In genomic region chr12:104354167-104354867, GRCh38 we compare ENCODE assay signal across 23 cellular contexts. TPM values are rescaled to one million over a fixed set of nuclear protein-coding genes. Genes with fewer than 3 reads are reported as not detected.
DNase-seq lines count a peak whose midpoint lies in the region; ATAC-seq and TF ChIP-seq lines count a peak whose summit lies in the region.
"Had no signal": no experiment of that assay in that cellular context is flagged by ENCODE, and none has a peak within 500 bp of the region (broad histone marks: within the 10 kb centered on the region; RNA-seq: fewer than 3 reads in every experiment).

No MANE protein-coding gene starts in this region.

- no peak for TF ChIP-seq EP300 in sigmoid colon (IDR thresholded peaks at IDR 0.05)

- ATAC-seq in activated CD8-positive, alpha-beta memory T cell treated with anti-CD3 and anti-CD28 coated beads, Interleukin-2, amount 10 ng/mL, durations not matched to agents 7 days and 5 days = no peak
- ATAC-seq in HG02970 (IDR thresholded peaks at IDR 0.05; ENCODE audit: low FRiP score, unreplicated experiment) = no peak
- ATAC-seq: PC-3, Right ventricle myocardium inferior, SK-N-SH treated with all-trans-retinoic acid at 6 μM for 48 hours had no signal

- peak; percentile 28 for DNase-seq in activated CD8-positive, alpha-beta memory T cell treated with anti-CD3 and anti-CD28 coated beads for 24 hours
- DNase-seq in activated CD8-positive, alpha-beta memory T cell treated with anti-CD3 and anti-CD28 coated beads, Interleukin-2, amount 50 U/mL, for 4 hours = no peak
- peak; percentile 18 for DNase-seq in activated CD8-positive, alpha-beta memory T cell treated with anti-CD3 and anti-CD28 coated beads, Interleukin-2, amount 10 ng/mL, durations not matched to agents 7 days and 5 days
- DNase-seq in islet precursor cell (peak; percentile 49), sigmoid colon (no peak), GM03348 (ENCODE audit: low spot score) (no peak)
- DNase-seq: ACHN; DMS153; Kasumi-1; NCI-H1092 treated with DMSO at 0.1 percent for 48 hours; NCI-H1436; NCI-H187; NCI-H2081 treated with DMSO at 0.1 percent for 48 hours; NCI-H2171 treated with DMSO at 0.1 percent for 48 hours; NCI-H524 treated with DMSO at 0.1 percent for 48 hours; NCI-H774; NK-92 treated with Interleukin-12 subunit alpha and Interleukin-12 subunit beta, amount 100 ng/mL, for 24 hours; PC-3; SJCRH30 had no signal

- no peaks in the 10 kb centered on the region for H3K9me3 ChIP-seq in sigmoid colon
- H3K9me3 ChIP-seq: SJCRH30 had no signal

- H3K4me3 Mint-ChIP-seq in activated CD8-positive, alpha-beta memory T cell treated with anti-CD3 and anti-CD28 coated beads, Interleukin-2, amount 10 ng/mL, durations not matched to agents 7 days and 5 days = no peak overlapping the region

- H3K27ac Mint-ChIP-seq in activated CD8-positive, alpha-beta memory T cell treated with anti-CD3 and anti-CD28 coated beads, Interleukin-2, amount 10 ng/mL, durations not matched to agents 7 days and 5 days = no peak overlapping the region

- H3K4me1 ChIP-seq in sigmoid colon = peaks cover 0 to 9% (median 2%) of the 10 kb centered on the region in 4 donors
- H3K4me1 ChIP-seq: SJCRH30 had no signal

- H3K9me3 Mint-ChIP-seq in activated CD8-positive, alpha-beta memory T cell treated with anti-CD3 and anti-CD28 coated beads, Interleukin-2, amount 10 ng/mL, durations not matched to agents 7 days and 5 days (ENCODE audit: low read depth) = no peaks in the 10 kb centered on the region

- WGBS in sigmoid colon, 2 donors = 80 to 89% methylated on average over 6 of the region's 6 CpGs

- CTCF ChIA-PET in activated CD8-positive, alpha-beta memory T cell treated with anti-CD3 and anti-CD28 coated beads, Interleukin-2, amount 10 ng/mL, durations not matched to agents 7 days and 5 days (lab: Charles Lee) = interaction anchor here (1.3 kb wide), 1 partner anchor 15 kb away, joined by 3 read pairs; no protein-coding TSS in a partner anchor

- no peak for TF ChIP-seq POLR2A in sigmoid colon (IDR thresholded peaks at IDR 0.05)

- H3K4me3 ChIP-seq in sigmoid colon = no peak overlapping the region
- H3K4me3 ChIP-seq: SJCRH30 had no signal

- H3K27me3 ChIP-seq in sigmoid colon = no peaks in the 10 kb centered on the region
- H3K27me3 ChIP-seq: SJCRH30 had no signal

- no peak for TF ChIP-seq CTCF in sigmoid colon (IDR thresholded peaks at IDR 0.05)

- peaks cover 3% of the 10 kb centered on the region for H3K36me3 Mint-ChIP-seq in activated CD8-positive, alpha-beta memory T cell treated with anti-CD3 and anti-CD28 coated beads, Interleukin-2, amount 10 ng/mL, durations not matched to agents 7 days and 5 days

- H3K27ac ChIP-seq in sigmoid colon = no peak overlapping the region
- H3K27ac ChIP-seq: 22Rv1, SJCRH30 had no signal

- peaks cover 9% of the 10 kb centered on the region for H3K4me1 Mint-ChIP-seq in activated CD8-positive, alpha-beta memory T cell treated with anti-CD3 and anti-CD28 coated beads, Interleukin-2, amount 10 ng/mL, durations not matched to agents 7 days and 5 days

- intact Hi-C loops in sigmoid colon (cut with DNase I) = no loop called here

- no peaks in the 10 kb centered on the region for H3K27me3 Mint-ChIP-seq in activated CD8-positive, alpha-beta memory T cell treated with anti-CD3 and anti-CD28 coated beads, Interleukin-2, amount 10 ng/mL, durations not matched to agents 7 days and 5 days

- H3K36me3 ChIP-seq in sigmoid colon = peaks cover 0 to 56% (median 18%) of the 10 kb centered on the region in 4 donors

RNA-seq across cellular contexts. Expression of gene EID3, which starts 50.8 kb away (rescaled TPM):
- total RNA-seq in activated CD8-positive, alpha-beta memory T cell treated with anti-CD3 and anti-CD28 coated beads, Interleukin-2, amount 10 ng/mL, durations not matched to agents 7 days and 5 days = 1 to 10 TPM; 6.9 to 7.1 TPM
- 10 to 100 TPM in 2 of 4 donors, 1 to 10 TPM in 2; 4.6 to 21.9 (median 13.5) TPM for total RNA-seq in sigmoid colon
- 1 to 10 TPM in 2 of 3 donors, under 1 TPM in 1; 0.46 to 2.5 (median 1.2) TPM for polyA plus RNA-seq in sigmoid colon

Comparison
In these comparisons a context has a peak if more than half of its experiments do, and no peak if none do; other contexts are left out.
1. DNase-seq: peak in activated CD8-positive, alpha-beta memory T cell treated with anti-CD3 and anti-CD28 coated beads for 24 hours (single experiment), activated CD8-positive, alpha-beta memory T cell treated with anti-CD3 and anti-CD28 coated beads, Interleukin-2, amount 10 ng/mL, durations not matched to agents 7 days and 5 days (single experiment) and islet precursor cell (single experiment); none in activated CD8-positive, alpha-beta memory T cell treated with anti-CD3 and anti-CD28 coated beads, Interleukin-2, amount 50 U/mL, for 4 hours (single experiment), sigmoid colon (single experiment) and GM03348 (single experiment).